Comparison of ENCODE assay signal across 30 cellular contexts in the genomic region with DNA sequence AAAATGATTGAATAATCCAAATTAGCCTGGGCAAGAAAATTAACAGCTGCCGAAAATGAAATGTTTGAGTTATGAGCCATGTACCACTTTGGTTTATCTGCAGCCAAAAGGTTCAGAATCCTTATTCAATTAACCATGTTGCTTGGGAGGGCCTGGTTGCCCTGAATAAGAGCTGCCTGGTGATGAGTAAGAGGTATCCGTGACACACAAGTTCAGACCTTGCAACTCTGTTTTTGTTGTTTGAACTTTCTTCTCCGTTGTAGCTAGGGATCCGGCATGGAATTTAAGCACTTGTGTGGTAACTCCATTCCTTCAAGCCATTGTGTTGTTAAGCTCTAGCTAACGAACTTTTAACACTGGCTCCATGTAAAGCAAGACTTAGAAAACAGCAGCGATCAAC. TPM values are rescaled to one million over a fixed set of nuclear protein-coding genes. Genes with fewer than 3 reads are reported as not detected.
DNase-seq lines count a peak whose midpoint lies in the region; ATAC-seq, FAIRE-seq and TF ChIP-seq lines count a peak whose summit lies in the region.
"Had no signal": no experiment of that assay in that cellular context is flagged by ENCODE, and none has a peak within 500 bp of the region (broad histone marks: within the 10 kb centered on the region; RNA-seq: fewer than 3 reads in every experiment).

No MANE protein-coding gene starts in this region.

- H2AFZ ChIP-seq in keratinocyte (ENCODE audit: control insufficient read depth, low read length): no peak overlapping the region
- H2AFZ ChIP-seq: PC-9 had no signal

- peaks cover 9 to 13% of the 10 kb centered on the region in 2 donors for H3K9me3 Mint-ChIP-seq in activated naive CD4-positive, alpha-beta T cell treated with anti-CD3 and anti-CD28 coated beads, Interleukin-2, amount 50 U/mL, for 72 hours
- H3K9me3 Mint-ChIP-seq in activated CD4-positive, alpha-beta T cell treated with anti-CD3 and anti-CD28 coated beads, Interleukin-2, amount 10 ng/mL, durations not matched to agents 24 days and 14 days: no peaks in the 10 kb centered on the region

- peak; percentile 39 for FAIRE-seq in keratinocyte (lab: Jason Lieb, UNC)

- H3K4me1 Mint-ChIP-seq in activated CD4-positive, alpha-beta T cell treated with anti-CD3 and anti-CD28 coated beads, Interleukin-2, amount 10 ng/mL, durations not matched to agents 24 days and 14 days: no peaks in the 10 kb centered on the region

- H3K27me3 ChIP-seq in keratinocyte (ENCODE audit: control insufficient read depth, extremely low read depth, insufficient read depth, low read length): no peaks in the 10 kb centered on the region
- H3K27me3 ChIP-seq: left lung, neutrophil had no signal

- H3K4me3 ChIP-seq in epithelial cell of esophagus (ENCODE audit: low read length): no peak overlapping the region
- no peak overlapping the region for H3K4me3 ChIP-seq in keratinocyte (ENCODE audit: control insufficient read depth in 2 of 3, extremely low read depth in 1 of 3, insufficient read depth in 2 of 3, low read depth in 1 of 3, low read length in 3 of 3)
- H3K4me3 ChIP-seq: left lung, PC-9 had no signal

- no peaks in the 10 kb centered on the region for H3K9me3 ChIP-seq in keratinocyte (ENCODE audit: control insufficient read depth, low read depth, low read length)
- H3K9me3 ChIP-seq: neutrophil had no signal

- no peaks in the 10 kb centered on the region for H3K4me1 ChIP-seq in keratinocyte (ENCODE audit: control insufficient read depth, extremely low read depth, insufficient read depth, low read length)
- H3K4me1 ChIP-seq: left lung had no signal

- no peaks in the 10 kb centered on the region for H3K9me1 ChIP-seq in keratinocyte (ENCODE audit: control insufficient read depth, extremely low read depth, insufficient read depth, low read length)

- H3K27ac Mint-ChIP-seq in activated naive CD4-positive, alpha-beta T cell treated with anti-CD3 and anti-CD28 coated beads, Interleukin-2, amount 50 U/mL, for 72 hours: no peak overlapping the region
- no peak overlapping the region for H3K27ac Mint-ChIP-seq in activated CD4-positive, alpha-beta T cell treated with anti-CD3 and anti-CD28 coated beads, Interleukin-2, amount 10 ng/mL, durations not matched to agents 24 days and 14 days
- H3K27ac Mint-ChIP-seq: activated naive CD4-positive, alpha-beta T cell treated with anti-CD3 and anti-CD28 coated beads for 36 hours; activated T-cell treated with anti-CD3 and anti-CD28 coated beads, Interleukin-2, amount 50 U/mL, for 72 hours; CD4-positive, alpha-beta T cell; progenitor cell of endocrine pancreas had no signal

- H3K79me2 ChIP-seq in keratinocyte (ENCODE audit: control insufficient read depth, insufficient read depth, low read length): no peaks in the 10 kb centered on the region

- H3K9ac ChIP-seq in keratinocyte (ENCODE audit: control insufficient read depth, extremely low read depth, insufficient read depth, low read length): no peak overlapping the region

- H3K27me3 Mint-ChIP-seq in activated CD4-positive, alpha-beta T cell treated with anti-CD3 and anti-CD28 coated beads, Interleukin-2, amount 10 ng/mL, durations not matched to agents 24 days and 14 days: no peaks in the 10 kb centered on the region
- H3K27me3 Mint-ChIP-seq: CD4-positive, alpha-beta T cell; progenitor cell of endocrine pancreas had no signal

- peaks cover 0 to 13% of the 10 kb centered on the region in 2 donors for H3K36me3 Mint-ChIP-seq in activated naive CD4-positive, alpha-beta T cell treated with anti-CD3 and anti-CD28 coated beads, Interleukin-2, amount 50 U/mL, for 72 hours
- no peaks in the 10 kb centered on the region for H3K36me3 Mint-ChIP-seq in activated CD4-positive, alpha-beta T cell treated with anti-CD3 and anti-CD28 coated beads, Interleukin-2, amount 10 ng/mL, durations not matched to agents 24 days and 14 days (ENCODE audit: low read depth)

- peak; percentile 17 for DNase-seq in AG08396 (ENCODE audit: low spot score)
- DNase-seq in NCI-H69 (lab: John Stamatoyannopoulos, UW): peak; percentile 49
- peak; percentile 67 for DNase-seq in epithelial cell of esophagus (ENCODE audit: low read depth)
- no peak for DNase-seq in keratinocyte (ENCODE audit: low read depth, low spot score)
- no peak for DNase-seq in activated naive CD4-positive, alpha-beta T cell treated with anti-CD3 and anti-CD28 coated beads, Interleukin-2, amount 50 U/mL, for 72 hours (ENCODE audit: low spot score in 2 of 2)
- DNase-seq in activated CD4-positive, alpha-beta T cell treated with anti-CD3 and anti-CD28 coated beads, Interleukin-2, amount 10 ng/mL, durations not matched to agents 24 days and 14 days: no peak
- DNase-seq in left lobe of liver (ENCODE audit: low spot score): no peak
- DNase-seq in activated naive CD4-positive, alpha-beta T cell treated with Interleukin-2 at 50 U/mL for 16 hours: no peak
- DNase-seq: 8988T; activated CD4-positive, alpha-beta T cell treated with anti-CD3 and anti-CD28 coated beads, Interleukin-2, amount 50 U/mL, for 1 hour; activated naive CD4-positive, alpha-beta T cell treated with anti-CD3 and anti-CD28 coated beads for 36 hours; activated T-cell treated with anti-CD3 and anti-CD28 coated beads, Interleukin-2, amount 50 U/mL, for 72 hours; AML-193; amniotic stem cell; CD4-positive, alpha-beta T cell; GOT3; head of caudate nucleus; Kasumi-1; left lung; NCI-H146; NK-92 treated with Interleukin-12 subunit alpha and Interleukin-12 subunit beta, amount 100 ng/mL, for 24 hours; PC-9; SHP77 treated with DMSO at 0.1 percent for 48 hours; stimulated activated naive CD4-positive, alpha-beta T cell treated with Interleukin-2 at 50 U/mL for 16 hours had no signal

- TF ChIP-seq CTCF in epithelial cell of esophagus (IDR thresholded peaks at IDR 0.05; ENCODE audit: insufficient read depth, low read depth, low read length, missing control alignments) (no peak), keratinocyte (optimal IDR thresholded peaks at IDR 0.05 in 1 of 3, IDR thresholded peaks at IDR 0.05 in 1 of 3, conservative IDR thresholded peaks at IDR 0.05 in 1 of 3; ENCODE audit: extremely low read depth in 1 of 3, insufficient read depth in 2 of 3, low read length in 3 of 3) (no peak)

- H3K4me3 Mint-ChIP-seq in activated CD4-positive, alpha-beta T cell treated with anti-CD3 and anti-CD28 coated beads, Interleukin-2, amount 10 ng/mL, durations not matched to agents 24 days and 14 days: no peak overlapping the region
- H3K4me3 Mint-ChIP-seq: activated naive CD4-positive, alpha-beta T cell treated with anti-CD3 and anti-CD28 coated beads for 36 hours; activated T-cell treated with anti-CD3 and anti-CD28 coated beads, Interleukin-2, amount 50 U/mL, for 72 hours; CD4-positive, alpha-beta T cell had no signal

- H4K20me1 ChIP-seq in keratinocyte (ENCODE audit: control insufficient read depth, extremely low read depth, insufficient read depth, low read length): no peaks in the 10 kb centered on the region

- no peak overlapping the region for H3K4me2 ChIP-seq in keratinocyte (ENCODE audit: control insufficient read depth, extremely low read depth, insufficient read depth, low read depth, low read length)
- H3K4me2 ChIP-seq: PC-9 had no signal

- no peaks in the 10 kb centered on the region for H3K36me3 ChIP-seq in keratinocyte (ENCODE audit: control insufficient read depth in 2 of 2, extremely low read depth in 1 of 2, insufficient read depth in 2 of 2, low read length in 2 of 2)
- H3K36me3 ChIP-seq: left lung, neutrophil had no signal

- dilution Hi-C loops in keratinocyte (cut with MboI; ENCODE audit: extremely low pct_ligation_motif_present, low sequenced_read_pairs): no loop called here

- H3K27ac ChIP-seq in keratinocyte (ENCODE audit: control insufficient read depth, insufficient read depth, low read length): no peak overlapping the region
- H3K27ac ChIP-seq: left lung, neutrophil, PC-9, VCaP had no signal

- intact Hi-C loops in activated CD4-positive, alpha-beta T cell treated with anti-CD3 and anti-CD28 coated beads, Interleukin-2, amount 10 ng/mL, durations not matched to agents 24 days and 14 days (cut with micrococcal nuclease): no loop called here

- no peak for ATAC-seq in activated naive CD4-positive, alpha-beta T cell treated with anti-CD3 and anti-CD28 coated beads, Interleukin-2, amount 50 U/mL, for 72 hours
- no peak for ATAC-seq in left lobe of liver
- ATAC-seq: activated T-cell treated with anti-CD3 and anti-CD28 coated beads, Interleukin-2, amount 50 U/mL, for 72 hours; left lung had no signal

RNA-seq across cellular contexts. Expression of gene FOXA1, which starts 35.7 kb away (rescaled TPM):
- 0.09 to 0.85 TPM (median 0.45 TPM) in 3 replicates for polyA plus RNA-seq in keratinocyte
- 0.77 TPM for polyA plus RNA-seq in keratinocyte (2011; ENCODE audit: low read depth)
- 0.27 and 0.36 TPM in 2 replicates for polyA plus RNA-seq in keratinocyte (2011; cell fraction: cytosol; rRNA removed)
- 2.0 and 2.4 TPM in 2 replicates for polyA plus RNA-seq in keratinocyte (2011; cell fraction: nucleus; rRNA removed)
- 0.14 and 0.41 TPM in 2 replicates for polyA plus RNA-seq in keratinocyte (2012; ENCODE audit: low replicate concordance)
- 0.39 to 0.83 TPM (median 0.46 TPM) in 3 replicates for polyA minus RNA-seq in keratinocyte
- polyA minus RNA-seq in keratinocyte (2011; cell fraction: cytosol; rRNA and poly(A)+ RNA removed): not detected
- polyA minus RNA-seq in keratinocyte (2011; cell fraction: nucleus; rRNA and poly(A)+ RNA removed): 2.4 and 3.1 TPM in 2 replicates
- under 1 TPM in 1 of 2 donors, not detected in 1; 0.16 TPM for total RNA-seq in activated naive CD4-positive, alpha-beta T cell treated with anti-CD3 and anti-CD28 coated beads, Interleukin-2, amount 50 U/mL, for 72 hours
- total RNA-seq in activated CD4-positive, alpha-beta T cell treated with anti-CD3 and anti-CD28 coated beads, Interleukin-2, amount 10 ng/mL, durations not matched to agents 24 days and 14 days: 0.07 TPM in 1 of 2 replicates, not detected in the other
- 36.6 TPM for total RNA-seq in left lobe of liver
- total RNA-seq: activated naive CD4-positive, alpha-beta T cell treated with anti-CD3 and anti-CD28 coated beads for 36 hours; cardiac septum; CD4-positive, alpha-beta T cell; mesenteric fat pad; temporal lobe had no signal

RNA-seq across cellular contexts. Expression of gene TTC6, which starts 36.0 kb away (rescaled TPM):
- not detected in 3 replicates for polyA plus RNA-seq in keratinocyte
- not detected for polyA plus RNA-seq in keratinocyte (2011; ENCODE audit: low read depth)
- not detected in 2 replicates for polyA plus RNA-seq in keratinocyte (2011; cell fraction: cytosol; rRNA removed)
- polyA plus RNA-seq in keratinocyte (2011; cell fraction: nucleus; rRNA removed): 0.01 and 0.32 TPM in 2 replicates
- polyA plus RNA-seq in keratinocyte (2012; ENCODE audit: low replicate concordance): not detected in 2 replicates
- polyA minus RNA-seq in keratinocyte: not detected in 3 replicates
- polyA minus RNA-seq in keratinocyte (2011; cell fraction: cytosol; rRNA and poly(A)+ RNA removed): not detected
- not detected in 2 replicates for polyA minus RNA-seq in keratinocyte (2011; cell fraction: nucleus; rRNA and poly(A)+ RNA removed)
- not detected for total RNA-seq in activated naive CD4-positive, alpha-beta T cell treated with anti-CD3 and anti-CD28 coated beads, Interleukin-2, amount 50 U/mL, for 72 hours
- total RNA-seq in activated CD4-positive, alpha-beta T cell treated with anti-CD3 and anti-CD28 coated beads, Interleukin-2, amount 10 ng/mL, durations not matched to agents 24 days and 14 days: not detected in 2 replicates
- 5.0 TPM for total RNA-seq in left lobe of liver
- total RNA-seq: activated naive CD4-positive, alpha-beta T cell treated with anti-CD3 and anti-CD28 coated beads for 36 hours; activated T-cell treated with anti-CD3 and anti-CD28 coated beads, Interleukin-2, amount 50 U/mL, for 72 hours; CD4-positive, alpha-beta T cell; mesenteric fat pad had no signal

Comparison
In these comparisons a context has a peak if more than half of its experiments do, and no peak if none do; other contexts are left out.
1. DNase-seq: peak in AG08396 (single experiment), NCI-H69 (single experiment) and epithelial cell of esophagus (single experiment); none in keratinocyte (single experiment), activated naive CD4-positive, alpha-beta T cell treated with anti-CD3 and anti-CD28 coated beads, Interleukin-2, amount 50 U/mL, for 72 hours (0 of 2), activated CD4-positive, alpha-beta T cell treated with anti-CD3 and anti-CD28 coated beads, Interleukin-2, amount 10 ng/mL, durations not matched to agents 24 days and 14 days (single experiment), left lobe of liver (single experiment) and activated naive CD4-positive, alpha-beta T cell treated with Interleukin-2 at 50 U/mL for 16 hours (single experiment).
2. RNA of gene FOXA1, which starts 35.7 kb away (total RNA-seq): 36.6 TPM in left lobe of liver (single experiment); 0.16 TPM in activated naive CD4-positive, alpha-beta T cell treated with anti-CD3 and anti-CD28 coated beads, Interleukin-2, amount 50 U/mL, for 72 hours and 0.07 TPM in activated CD4-positive, alpha-beta T cell treated with anti-CD3 and anti-CD28 coated beads, Interleukin-2, amount 10 ng/mL, durations not matched to agents 24 days and 14 days; every median in the first group is over 10 times any median in the second.